Comparison of ENCODE assay signal across 4 cellular contexts in genomic region chr4:42531631-42532030, GRCh38.
"Had no signal": no experiment of that assay in that cellular context is flagged by ENCODE, and none has a peak within 500 bp of the region (broad histone marks: within the 10 kb centered on the region; RNA-seq: fewer than 3 reads in every experiment).

No MANE protein-coding gene starts in this region.

- ATAC-seq: GM23338 had no signal

- H3K9me3 Mint-ChIP-seq: GM23338, H9 had no signal

- H3K4me3 Mint-ChIP-seq: GM23338, H9 had no signal

- DNase-seq: H9, HCEC 1CT, IMR-90 had no signal

- H3K27ac Mint-ChIP-seq: GM23338 had no signal

- H3K4me3 ChIP-seq: GM23338 had no signal
